ENCODE assay signal across 10 cellular contexts in genomic region chr5:73783823-73784222, GRCh38.
DNase-seq lines count a peak whose midpoint lies in the region; ATAC-seq and TF ChIP-seq lines count a peak whose summit lies in the region.
"Had no signal": no experiment of that assay in that cellular context is flagged by ENCODE, and none has a peak within 500 bp of the region (broad histone marks: within the 10 kb centered on the region; RNA-seq: fewer than 3 reads in every experiment).

No MANE protein-coding gene starts in this region.

- no peak overlapping the region for H3K4me2 ChIP-seq in Loucy (ENCODE audit: low read depth, low read length, poor library complexity, severe bottlenecking)

- H3K9me3 ChIP-seq in Loucy (ENCODE audit: insufficient read depth, low read depth, low read length) = no peaks in the 10 kb centered on the region
- no peaks in the 10 kb centered on the region for H3K9me3 ChIP-seq in adipocyte (ENCODE audit: control insufficient read depth, low read length)
- no peaks in the 10 kb centered on the region for H3K9me3 ChIP-seq in lower lobe of right lung

- H3K27me3 Mint-ChIP-seq in stimulated activated memory B cell treated with anti-CD40 and anti-IgM and Interleukin-4, amounts not matched to agents 10 μg/mL and 1 μg/mL and 100 μg/mL, for 72 hours = peaks cover 11% of the 10 kb centered on the region

- H3K79me2 ChIP-seq in Loucy (ENCODE audit: insufficient read depth, low read length) = no peaks in the 10 kb centered on the region

- H3K9ac ChIP-seq in Loucy (ENCODE audit: low read depth, low read length, poor library complexity, severe bottlenecking) (no peak overlapping the region), adipocyte (ENCODE audit: low read length) (no peak overlapping the region)

- DNase-seq in DMS153 (lab: John Stamatoyannopoulos, UW) (peak; percentile 53), adipocyte (ENCODE audit: low read depth) (peak; percentile 45), lower lobe of right lung (no peak), hippocampal formation (lab: John Stamatoyannopoulos, UW) (no peak)
- DNase-seq in activated CD4-positive, alpha-beta T cell treated with anti-CD3 and anti-CD28 coated beads for 48 hours = no peak
- no peak for DNase-seq in activated effector memory CD4-positive, alpha-beta T cell treated with anti-CD3 and anti-CD28 coated beads, Interleukin-2, amount 50 U/mL, for 16 hours
- DNase-seq: anterior cingulate cortex had no signal

- intact Hi-C loops in lower lobe of right lung (cut with DNase I) = no loop called here

- H3K9me2 ChIP-seq in Loucy (replicated peaks; ENCODE audit: low read depth, low read length) = no peaks in the 10 kb centered on the region

- no peaks in the 10 kb centered on the region for H3K9me3 Mint-ChIP-seq in stimulated activated memory B cell treated with anti-CD40 and anti-IgM and Interleukin-4, amounts not matched to agents 10 μg/mL and 1 μg/mL and 100 μg/mL, for 72 hours

- TF ChIP-seq CTCF in Loucy (conservative IDR thresholded peaks at IDR 0.05; ENCODE audit: low read length) (peak; percentile 64), lower lobe of right lung (IDR thresholded peaks at IDR 0.05) (peak; percentile 35)

- H3K27ac ChIP-seq in lower lobe of right lung = no peak overlapping the region
- H3K27ac ChIP-seq: HL-60 had no signal

- ATAC-seq in lower lobe of right lung = peak; percentile 53 to 60
- ATAC-seq in stimulated activated memory B cell treated with anti-CD40 and anti-IgM and Interleukin-4, amounts not matched to agents 10 μg/mL and 1 μg/mL and 100 μg/mL, for 72 hours = no peak

- no peak overlapping the region for H2AFZ ChIP-seq in Loucy (ENCODE audit: low read length)

- no peaks in the 10 kb centered on the region for H4K20me1 ChIP-seq in Loucy (ENCODE audit: insufficient read depth, low read length, poor library complexity, severe bottlenecking)

- no peaks in the 10 kb centered on the region for H3K4me1 ChIP-seq in Loucy (ENCODE audit: insufficient read depth, low read length, poor library complexity, severe bottlenecking)
- peaks cover 17% of the 10 kb centered on the region for H3K4me1 ChIP-seq in adipocyte (ENCODE audit: control insufficient read depth, insufficient read depth, low read length)
- H3K4me1 ChIP-seq in lower lobe of right lung = peaks cover 13% of the 10 kb centered on the region

- no peaks in the 10 kb centered on the region for H3K27me3 ChIP-seq in Loucy (ENCODE audit: insufficient read depth, low read length, poor library complexity, severe bottlenecking)
- no peaks in the 10 kb centered on the region for H3K27me3 ChIP-seq in adipocyte (replicated peaks; ENCODE audit: control insufficient read depth, insufficient read depth, low read length)
- H3K27me3 ChIP-seq in lower lobe of right lung (ENCODE audit: low read depth) = no peaks in the 10 kb centered on the region

- no peaks in the 10 kb centered on the region for H3K4me1 Mint-ChIP-seq in stimulated activated memory B cell treated with anti-CD40 and anti-IgM and Interleukin-4, amounts not matched to agents 10 μg/mL and 1 μg/mL and 100 μg/mL, for 72 hours

- no peak overlapping the region for H3K4me3 Mint-ChIP-seq in stimulated activated memory B cell treated with anti-CD40 and anti-IgM and Interleukin-4, amounts not matched to agents 10 μg/mL and 1 μg/mL and 100 μg/mL, for 72 hours

- H3K36me3 ChIP-seq in Loucy (ENCODE audit: insufficient read depth, low read length) = no peaks in the 10 kb centered on the region
- H3K36me3 ChIP-seq in adipocyte (ENCODE audit: control insufficient read depth, insufficient read depth, low read length, severe bottlenecking) = no peaks in the 10 kb centered on the region
- no peaks in the 10 kb centered on the region for H3K36me3 ChIP-seq in lower lobe of right lung

- H3K4me3 ChIP-seq in Loucy (ENCODE audit: low read length, poor library complexity, severe bottlenecking) (no peak overlapping the region), adipocyte (ENCODE audit: low read length) (no peak overlapping the region), lower lobe of right lung (no peak overlapping the region)

- H3K27ac Mint-ChIP-seq in stimulated activated memory B cell treated with anti-CD40 and anti-IgM and Interleukin-4, amounts not matched to agents 10 μg/mL and 1 μg/mL and 100 μg/mL, for 72 hours = no peak overlapping the region

- H3K36me3 Mint-ChIP-seq in stimulated activated memory B cell treated with anti-CD40 and anti-IgM and Interleukin-4, amounts not matched to agents 10 μg/mL and 1 μg/mL and 100 μg/mL, for 72 hours = no peaks in the 10 kb centered on the region

- no peaks in the 10 kb centered on the region for H3F3A ChIP-seq in Loucy (ENCODE audit: low read depth)

Comparison
In these comparisons a context has a peak if more than half of its experiments do, and no peak if none do; other contexts are left out.
1. DNase-seq: peak in DMS153 (single experiment) and adipocyte (single experiment); none in lower lobe of right lung (single experiment), activated CD4-positive, alpha-beta T cell treated with anti-CD3 and anti-CD28 coated beads for 48 hours (single experiment), activated effector memory CD4-positive, alpha-beta T cell treated with anti-CD3 and anti-CD28 coated beads, Interleukin-2, amount 50 U/mL, for 16 hours (single experiment) and hippocampal formation (0 of 2).